ENCODE assay signal across 8 cellular contexts in the genomic region with DNA sequence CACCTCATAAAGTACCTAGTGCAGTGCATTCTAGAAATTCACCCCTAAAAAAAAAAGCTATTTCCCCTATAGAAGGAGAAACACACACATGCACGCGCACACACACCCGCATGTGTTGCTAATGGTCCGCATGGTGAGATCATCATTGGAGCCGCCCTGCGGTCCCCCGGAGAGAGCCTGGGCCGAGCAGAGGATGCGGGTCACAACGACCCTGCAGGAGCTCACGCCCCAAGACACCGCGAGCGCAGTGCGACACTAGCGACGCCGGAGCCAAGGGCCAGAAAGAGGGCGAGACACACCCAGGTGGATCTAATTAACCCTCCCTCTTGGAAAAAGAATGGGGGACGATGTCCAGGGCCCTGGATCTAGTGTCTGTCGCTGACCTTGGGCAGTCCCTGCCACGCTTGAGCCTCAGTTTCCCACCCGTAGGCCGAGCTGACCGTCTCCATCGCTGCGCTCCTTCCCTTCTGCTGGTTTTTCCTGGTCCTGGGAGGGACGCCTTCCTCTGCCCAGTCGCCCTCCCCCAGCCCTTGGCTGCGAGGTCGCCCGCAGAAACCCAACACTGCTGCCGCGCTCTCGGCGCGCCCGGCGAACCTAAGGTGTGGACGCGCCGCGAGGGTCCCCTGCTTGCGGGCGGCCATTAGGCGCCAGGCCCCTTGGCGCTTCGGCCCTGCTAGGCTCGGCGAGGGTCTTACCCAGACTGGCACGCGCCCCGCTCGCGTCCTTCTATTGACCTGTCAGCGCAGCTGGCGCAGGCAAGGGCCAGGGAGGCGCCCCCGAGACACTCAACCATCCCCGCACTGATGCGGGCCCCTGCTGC. TPM values are rescaled to one million over a fixed set of nuclear protein-coding genes. Genes with fewer than 3 reads are reported as not detected.
DNase-seq lines count a peak whose midpoint lies in the region; ATAC-seq and FAIRE-seq lines count a peak whose summit lies in the region.

No MANE protein-coding gene starts in this region.

- peaks cover 0 to 25% (median 16%) of the 10 kb centered on the region in 5 donors for H3K4me1 ChIP-seq in subcutaneous abdominal adipose tissue (ENCODE audit: control insufficient read depth in 5 of 5, insufficient read depth in 5 of 5, low read length in 5 of 5)

- no peaks in the 10 kb centered on the region for H3K36me3 ChIP-seq in subcutaneous abdominal adipose tissue (ENCODE audit: control insufficient read depth in 5 of 5, insufficient read depth in 5 of 5, low read length in 5 of 5)

- ATAC-seq in HG02970 (IDR thresholded peaks at IDR 0.05; ENCODE audit: low FRiP score, unreplicated experiment) (no peak), GM21515 (IDR thresholded peaks at IDR 0.05; ENCODE audit: unreplicated experiment) (no peak)

- DNase-seq in DMS 273 (lab: John Stamatoyannopoulos, UW; ENCODE audit: unreplicated experiment): peak; percentile 82
- DNase-seq in NCI-H2171 (lab: John Stamatoyannopoulos, UW): peak; percentile 54
- peak; percentile 56 for DNase-seq in cerebellum (ENCODE audit: low spot score)
- DNase-seq in RCC 7860 (ENCODE audit: low spot score): no peak

- peak overlapping the region; percentile 80 for H3K27ac ChIP-seq in layer of hippocampus (ENCODE audit: low read depth, low read length)
- peak overlapping the region; percentile 30 for H3K27ac ChIP-seq in subcutaneous abdominal adipose tissue (ENCODE audit: low read depth, low read length)

- H3K27me3 ChIP-seq in layer of hippocampus (ENCODE audit: control insufficient read depth, insufficient read depth, low read length) (no peaks in the 10 kb centered on the region), subcutaneous abdominal adipose tissue (ENCODE audit: control insufficient read depth in 5 of 5, insufficient read depth in 4 of 5, low read length in 5 of 5) (peaks cover 0 to 5% (median 0%) of the 10 kb centered on the region in 5 donors)

- no peak for FAIRE-seq in RCC 7860 (lab: Jason Lieb, UNC)

- H3K4me3 ChIP-seq in subcutaneous abdominal adipose tissue (ENCODE audit: low read depth in 1 of 5, low read length in 5 of 5): peak overlapping the region; percentile 83 to 94 (median 88)

- H3K9me3 ChIP-seq in subcutaneous abdominal adipose tissue (ENCODE audit: control insufficient read depth in 5 of 5, low read length in 5 of 5): no peaks in the 10 kb centered on the region

- H3K9ac ChIP-seq in subcutaneous abdominal adipose tissue (ENCODE audit: low read length in 5 of 5): peak overlapping the region in 3 of 5 donors; percentile 41 to 71 (median 66)

RNA-seq across cellular contexts. Expression of gene RNF20, which starts 47.6 kb away (rescaled TPM):
- 26.7 TPM for total RNA-seq in cerebellum

RNA-seq across cellular contexts. Expression of gene ALDOB, which starts 50.5 kb away (rescaled TPM):
- total RNA-seq in cerebellum: 0.54 TPM
